In the genomic region with DNA sequence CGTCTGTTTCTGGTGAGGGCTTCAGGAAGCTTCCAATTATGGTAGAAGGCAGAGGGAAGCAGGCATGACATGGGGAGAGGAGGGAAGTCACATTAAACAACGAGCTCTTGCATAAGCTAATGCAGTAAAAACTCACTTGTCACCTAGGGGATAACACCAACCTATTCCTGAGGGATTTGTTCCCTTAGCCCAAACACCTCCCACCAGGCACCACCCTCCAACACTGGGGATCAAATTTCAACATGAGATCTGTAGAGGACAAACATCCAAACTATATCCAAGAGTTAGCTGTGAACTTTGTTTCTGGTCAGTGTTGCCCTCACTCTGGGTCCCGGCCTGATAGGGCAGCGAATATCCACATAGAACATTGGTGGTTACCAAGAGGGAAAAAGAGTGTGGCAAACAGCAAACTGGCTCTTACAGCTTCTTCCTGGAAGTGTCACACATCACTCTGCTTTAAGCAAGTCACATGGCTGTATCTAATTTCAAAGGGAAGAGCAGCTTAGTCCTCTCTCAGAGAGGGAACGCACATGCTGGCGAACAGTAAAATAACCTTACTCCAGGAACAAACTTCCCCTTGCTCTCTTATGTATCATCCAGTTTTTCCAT, we compare ENCODE assay signal across 17 cellular contexts. TPM values are rescaled to one million over a fixed set of nuclear protein-coding genes. Genes with fewer than 3 reads are reported as not detected.
A peak's percentile ranks its signal among the peaks of the same experiment; 100 is the strongest.
DNase-seq lines count a peak whose midpoint lies in the region; ATAC-seq and TF ChIP-seq lines count a peak whose summit lies in the region.
"Had no signal": no experiment of that assay in that cellular context is flagged by ENCODE, and none has a peak within 500 bp of the region (broad histone marks: within the 10 kb centered on the region; RNA-seq: fewer than 3 reads in every experiment).

No MANE protein-coding gene starts in this region.

- peak overlapping the region in 3 of 5 experiments; percentile 11 to 33 (median 28) for H3K27ac Mint-ChIP-seq in brain
- no peak overlapping the region for H3K27ac Mint-ChIP-seq in activated T-helper 1 cell treated with anti-CD3 and anti-CD28 coated beads, Interleukin-12 subunit alpha, Interleukin-12 subunit beta, Interleukin-2, Interleukin-4 antibody, amounts not matched to agents 30 ng/mL and 10 ng/mL and 1 ng/mL, durations not matched to agents 14 hours and 24 hours and 36 hours
- H3K27ac Mint-ChIP-seq: activated CD4-positive, alpha-beta T cell treated with anti-CD3 and anti-CD28 coated beads, Interleukin-2, amount 10 ng/mL, durations not matched to agents 7 days and 5 days; activated naive CD4-positive, alpha-beta T cell treated with anti-CD3 and anti-CD28 coated beads for 36 hours had no signal

- H3K9ac ChIP-seq in subcutaneous abdominal adipose tissue (ENCODE audit: low read length in 5 of 5), result peak overlapping the region in 2 of 5 donors; percentile 1 to 52

- H3K4me1 Mint-ChIP-seq in brain, result peaks cover 25% of the 10 kb centered on the region
- H3K4me1 Mint-ChIP-seq in activated T-helper 1 cell treated with anti-CD3 and anti-CD28 coated beads, Interleukin-12 subunit alpha, Interleukin-12 subunit beta, Interleukin-2, Interleukin-4 antibody, amounts not matched to agents 30 ng/mL and 10 ng/mL and 1 ng/mL, durations not matched to agents 14 hours and 24 hours and 36 hours (ENCODE audit: low read depth), result peaks cover under 1% of the 10 kb centered on the region
- H3K4me1 Mint-ChIP-seq: activated CD4-positive, alpha-beta T cell treated with anti-CD3 and anti-CD28 coated beads, Interleukin-2, amount 10 ng/mL, durations not matched to agents 7 days and 5 days had no signal

- ATAC-seq in Right ventricle myocardium inferior, result peak; percentile 17
- ATAC-seq in GM18868 (IDR thresholded peaks at IDR 0.05; ENCODE audit: unreplicated experiment), result no peak
- ATAC-seq: left lung had no signal

- no peaks in the 10 kb centered on the region for H3K27me3 ChIP-seq in subcutaneous abdominal adipose tissue (ENCODE audit: control insufficient read depth in 5 of 5, insufficient read depth in 4 of 5, low read length in 5 of 5)

- H3K36me3 ChIP-seq in subcutaneous abdominal adipose tissue (ENCODE audit: control insufficient read depth in 5 of 5, insufficient read depth in 5 of 5, low read length in 5 of 5), result no peaks in the 10 kb centered on the region
- H3K36me3 ChIP-seq: left lung had no signal

- H3K27me3 Mint-ChIP-seq in brain, result peaks cover 3% of the 10 kb centered on the region
- H3K27me3 Mint-ChIP-seq in activated T-helper 1 cell treated with anti-CD3 and anti-CD28 coated beads, Interleukin-12 subunit alpha, Interleukin-12 subunit beta, Interleukin-2, Interleukin-4 antibody, amounts not matched to agents 30 ng/mL and 10 ng/mL and 1 ng/mL, durations not matched to agents 14 hours and 24 hours and 36 hours (ENCODE audit: insufficient read depth), result peaks cover 9% of the 10 kb centered on the region

- H3K27ac ChIP-seq in subcutaneous abdominal adipose tissue (ENCODE audit: low read depth, low read length), result peak overlapping the region; percentile 57
- H3K27ac ChIP-seq: left lung had no signal

- no peaks in the 10 kb centered on the region for H3K36me3 Mint-ChIP-seq in brain
- no peaks in the 10 kb centered on the region for H3K36me3 Mint-ChIP-seq in activated T-helper 1 cell treated with anti-CD3 and anti-CD28 coated beads, Interleukin-12 subunit alpha, Interleukin-12 subunit beta, Interleukin-2, Interleukin-4 antibody, amounts not matched to agents 30 ng/mL and 10 ng/mL and 1 ng/mL, durations not matched to agents 14 hours and 24 hours and 36 hours (ENCODE audit: low read depth)

- no peak for TF ChIP-seq CTCF in brain (conservative IDR thresholded peaks at IDR 0.05)

- intact Hi-C loops in Right ventricle myocardium inferior (cut with DNase I), result no loop called here
- intact Hi-C loops in cardiac septum (cut with DNase I), result no loop called here
- intact Hi-C loops in activated T-helper 1 cell treated with anti-CD3 and anti-CD28 coated beads, Interleukin-12 subunit alpha, Interleukin-12 subunit beta, Interleukin-2, Interleukin-4 antibody, amounts not matched to agents 30 ng/mL and 10 ng/mL and 1 ng/mL, durations not matched to agents 14 hours and 24 hours and 36 hours (cut with micrococcal nuclease), result no loop called here

- no peaks in the 10 kb centered on the region for H3K9me3 ChIP-seq in subcutaneous abdominal adipose tissue (ENCODE audit: control insufficient read depth in 5 of 5, low read length in 5 of 5)
- H3K9me3 ChIP-seq: left lung had no signal

- H3K4me3 Mint-ChIP-seq in brain, result peak overlapping the region in 1 of 5 experiments; percentile 7
- H3K4me3 Mint-ChIP-seq in activated T-helper 1 cell treated with anti-CD3 and anti-CD28 coated beads, Interleukin-12 subunit alpha, Interleukin-12 subunit beta, Interleukin-2, Interleukin-4 antibody, amounts not matched to agents 30 ng/mL and 10 ng/mL and 1 ng/mL, durations not matched to agents 14 hours and 24 hours and 36 hours, result no peak overlapping the region
- H3K4me3 Mint-ChIP-seq: activated CD4-positive, alpha-beta T cell treated with anti-CD3 and anti-CD28 coated beads, Interleukin-2, amount 10 ng/mL, durations not matched to agents 7 days and 5 days; activated naive CD4-positive, alpha-beta T cell treated with anti-CD3 and anti-CD28 coated beads for 36 hours had no signal

- peaks cover 3 to 46% (median 24%) of the 10 kb centered on the region in 5 donors for H3K4me1 ChIP-seq in subcutaneous abdominal adipose tissue (ENCODE audit: control insufficient read depth in 5 of 5, insufficient read depth in 5 of 5, low read length in 5 of 5)

- no peaks in the 10 kb centered on the region for H3K9me3 Mint-ChIP-seq in brain
- H3K9me3 Mint-ChIP-seq in activated T-helper 1 cell treated with anti-CD3 and anti-CD28 coated beads, Interleukin-12 subunit alpha, Interleukin-12 subunit beta, Interleukin-2, Interleukin-4 antibody, amounts not matched to agents 30 ng/mL and 10 ng/mL and 1 ng/mL, durations not matched to agents 14 hours and 24 hours and 36 hours, result no peaks in the 10 kb centered on the region
- H3K9me3 Mint-ChIP-seq: activated CD4-positive, alpha-beta T cell treated with anti-CD3 and anti-CD28 coated beads, Interleukin-2, amount 10 ng/mL, durations not matched to agents 7 days and 5 days; activated naive CD4-positive, alpha-beta T cell treated with anti-CD3 and anti-CD28 coated beads for 36 hours had no signal

- no peak overlapping the region for H3K4me3 ChIP-seq in subcutaneous abdominal adipose tissue (ENCODE audit: low read depth in 1 of 5, low read length in 5 of 5)
- H3K4me3 ChIP-seq: left lung had no signal

- DNase-seq in Right ventricle myocardium inferior (ENCODE audit: missing footprints), result no peak
- DNase-seq in cardiac septum (ENCODE audit: low spot score), result no peak
- DNase-seq in left kidney (ENCODE audit: low read depth, low spot score), result peak; percentile 74
- no peak for DNase-seq in activated T-helper 1 cell treated with anti-CD3 and anti-CD28 coated beads, Interleukin-12 subunit alpha, Interleukin-12 subunit beta, Interleukin-2, Interleukin-4 antibody, amounts not matched to agents 30 ng/mL and 10 ng/mL and 1 ng/mL, durations not matched to agents 14 hours and 24 hours and 36 hours (ENCODE audit: low spot score)
- DNase-seq in NOMO-1 (lab: John Stamatoyannopoulos, UW; ENCODE audit: unreplicated experiment in 2 of 2), result no peak
- DNase-seq: activated CD4-positive, alpha-beta T cell treated with anti-CD3 and anti-CD28 coated beads, Interleukin-2, amount 10 ng/mL, durations not matched to agents 7 days and 5 days; activated naive CD4-positive, alpha-beta T cell treated with anti-CD3 and anti-CD28 coated beads for 36 hours; activated T-cell treated with anti-CD3 and anti-CD28 coated beads for 4 hours; DMS79; Kasumi-1; left lung; NCI-H1105; stimulated activated CD4-positive, alpha-beta T cell treated with anti-CD3 and anti-CD28 coated beads, Interleukin-1b, Interleukin-23, amount 100 ng/mL, for 48 hours; SW 1271 had no signal

RNA-seq across cellular contexts. Expression of a gene that starts 4.6 kb away (rescaled TPM):
- total RNA-seq in Right ventricle myocardium inferior (27.2 TPM), cardiac septum (22.1 TPM)
- polyA plus RNA-seq in brain (ENCODE audit: insufficient read depth, low read depth, low replicate concordance), result 24.6 TPM
- total RNA-seq in activated T-helper 1 cell treated with anti-CD3 and anti-CD28 coated beads, Interleukin-12 subunit alpha, Interleukin-12 subunit beta, Interleukin-2, Interleukin-4 antibody, amounts not matched to agents 30 ng/mL and 10 ng/mL and 1 ng/mL, durations not matched to agents 14 hours and 24 hours and 36 hours, result 0.31 and 1.2 TPM in 2 replicates

Comparison
In these comparisons a context has a peak if more than half of its experiments do, and no peak if none do; other contexts are left out.
1. RNA of a gene that starts 4.6 kb away (total RNA-seq): 27.2 TPM in Right ventricle myocardium inferior (single experiment) and 22.1 TPM in cardiac septum (single experiment); 0.31 to 1.2 TPM in activated T-helper 1 cell treated with anti-CD3 and anti-CD28 coated beads, Interleukin-12 subunit alpha, Interleukin-12 subunit beta, Interleukin-2, Interleukin-4 antibody, amounts not matched to agents 30 ng/mL and 10 ng/mL and 1 ng/mL, durations not matched to agents 14 hours and 24 hours and 36 hours; every median in the first group is over 10 times any median in the second.